Comparison of ENCODE assay signal across 8 cellular contexts in the genomic region with DNA sequence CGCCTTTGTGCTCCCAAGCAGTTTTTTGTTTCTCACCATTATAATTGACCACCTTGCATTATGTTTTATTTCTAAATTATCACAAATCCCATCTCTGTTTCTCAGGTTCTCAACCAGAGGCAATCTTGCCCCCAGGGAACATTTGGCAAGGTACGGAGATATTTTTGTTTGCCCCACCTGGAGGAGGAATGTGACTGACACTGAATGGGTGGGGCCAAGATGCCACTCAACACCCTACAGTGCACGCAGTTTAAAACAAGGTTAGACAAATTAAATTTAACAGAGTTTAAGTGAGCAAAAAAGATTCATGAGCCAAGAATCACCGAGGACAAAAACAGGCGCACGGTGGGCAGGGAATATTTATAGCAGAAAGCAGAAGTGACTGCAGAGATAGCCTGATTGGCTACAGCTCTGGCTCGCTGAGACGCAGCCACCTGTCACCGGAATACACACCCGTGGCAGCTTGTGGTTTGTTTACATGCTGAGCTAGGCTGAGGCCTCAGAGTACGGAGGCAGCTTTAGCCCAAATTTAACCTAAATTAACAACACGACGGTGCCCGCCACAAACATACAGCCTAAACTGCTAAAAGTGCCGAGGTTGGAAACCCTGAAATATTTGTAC.
A peak's percentile ranks its signal among the peaks of the same experiment; 100 is the strongest.
DNase-seq lines count a peak whose midpoint lies in the region; ATAC-seq and TF ChIP-seq lines count a peak whose summit lies in the region.

No MANE protein-coding gene starts in this region.

- H3K27me3 ChIP-seq in CD8-positive, alpha-beta T cell (ENCODE audit: insufficient read depth, low read length), result no peaks in the 10 kb centered on the region
- no peaks in the 10 kb centered on the region for H3K27me3 ChIP-seq in PC-3 (ENCODE audit: low read length)
- no peaks in the 10 kb centered on the region for H3K27me3 ChIP-seq in endodermal cell (ENCODE audit: control insufficient read depth, insufficient read depth, low read length, poor library complexity, severe bottlenecking)

- H3K36me3 Mint-ChIP-seq in CD8-positive, alpha-beta T cell, result no peaks in the 10 kb centered on the region
- H3K36me3 Mint-ChIP-seq in endodermal cell (ENCODE audit: low read depth), result no peaks in the 10 kb centered on the region

- peaks cover 59% of the 10 kb centered on the region for H3K4me1 Mint-ChIP-seq in CD8-positive, alpha-beta T cell (ENCODE audit: low read depth)
- H3K4me1 Mint-ChIP-seq in endodermal cell, result peaks cover 15% of the 10 kb centered on the region

- H3K9me3 ChIP-seq in CD8-positive, alpha-beta T cell (ENCODE audit: low read length), result no peaks in the 10 kb centered on the region
- H3K9me3 ChIP-seq in PC-3 (ENCODE audit: low read length) (no peaks in the 10 kb centered on the region), endodermal cell (ENCODE audit: control insufficient read depth, low read length) (no peaks in the 10 kb centered on the region)

- BruUV-seq in PC-3 (replicated peaks; lab: Mats Ljungman, UMichigan), result TSS peak; percentile 90

- 79 to 81% methylated on average over 14 to 15 of the region's 15 CpGs for WGBS in endodermal cell (ENCODE audit: insufficient coverage in 1 of 2, insufficient read length in 1 of 2), 2 experiments

- CTCF ChIA-PET in CD8-positive, alpha-beta T cell (lab: Charles Lee), result no interaction called here
- CTCF ChIA-PET in PC-3 (lab: Charles Lee), result no interaction called here

- intact Hi-C loops in CD8-positive, alpha-beta T cell (cut with DNase I, micrococcal nuclease), result loop anchor here (1.0 to 10.0 kb wide), 7 partner anchors 8 to 239 kb away; a partner anchor contains a TSS
- intact Hi-C loops in PC-3 (cut with micrococcal nuclease), result loop anchor here (5.0 kb wide), 1 partner anchor 46 kb away; no protein-coding TSS in a partner anchor

- H3K27me3 Mint-ChIP-seq in CD8-positive, alpha-beta T cell (ENCODE audit: low read depth), result no peaks in the 10 kb centered on the region
- no peaks in the 10 kb centered on the region for H3K27me3 Mint-ChIP-seq in endodermal cell (ENCODE audit: insufficient read depth)

- H3K9me2 ChIP-seq in PC-3 (replicated peaks; ENCODE audit: low read length), result no peaks in the 10 kb centered on the region

- peak; percentile 99 for ATAC-seq in CD8-positive, alpha-beta T cell
- ATAC-seq in GM19395 (IDR thresholded peaks at IDR 0.05; ENCODE audit: unreplicated experiment) (peak; percentile 97), HG03342 (IDR thresholded peaks at IDR 0.05; ENCODE audit: unreplicated experiment) (peak; percentile 99), PC-3 (peak; percentile 90)

- H3K9me3 Mint-ChIP-seq in CD8-positive, alpha-beta T cell, result no peaks in the 10 kb centered on the region
- no peaks in the 10 kb centered on the region for H3K9me3 Mint-ChIP-seq in endodermal cell

- H4K20me1 ChIP-seq in PC-3 (ENCODE audit: low read length), result no peaks in the 10 kb centered on the region

- H3K4me3 Mint-ChIP-seq in CD8-positive, alpha-beta T cell, result peak overlapping the region; percentile 78
- H3K4me3 Mint-ChIP-seq in endodermal cell, result no peak overlapping the region

- POLR2A ChIA-PET in CD8-positive, alpha-beta T cell (lab: Charles Lee), result interaction anchor here (0.8 to 1.6 kb wide), 5 partner anchors 8 to 23 kb away, joined by 3 to 10 read pairs (median 4); no protein-coding TSS in a partner anchor
- POLR2A ChIA-PET in PC-3 (lab: Charles Lee; ENCODE audit: unreplicated experiment), result no interaction called here

- H3K4me2 ChIP-seq in PC-3 (ENCODE audit: low read length), result peak overlapping the region; percentile 83

- peak overlapping the region; percentile 40 for H3K4me3 ChIP-seq in CD8-positive, alpha-beta T cell (ENCODE audit: low read depth, low read length)
- H3K4me3 ChIP-seq in PC-3 (ENCODE audit: low read length) (peak overlapping the region; percentile 63), endodermal cell (ENCODE audit: low read length) (no peak overlapping the region)

- H3K79me2 ChIP-seq in PC-3 (ENCODE audit: low read length), result no peaks in the 10 kb centered on the region

- H3K4me1 ChIP-seq in CD8-positive, alpha-beta T cell (ENCODE audit: insufficient read depth, low read length), result peaks cover 14% of the 10 kb centered on the region
- peaks cover 12% of the 10 kb centered on the region for H3K4me1 ChIP-seq in PC-3 (ENCODE audit: insufficient read depth, low read length)
- no peaks in the 10 kb centered on the region for H3K4me1 ChIP-seq in endodermal cell (ENCODE audit: control insufficient read depth, insufficient read depth, low read length)

- TF ChIP-seq CTCF in CD8-positive, alpha-beta T cell (IDR thresholded peaks at IDR 0.05), result no peak
- TF ChIP-seq CTCF in PC-3 (conservative IDR thresholded peaks at IDR 0.05; ENCODE audit: low read depth, low read length) (no peak), endodermal cell (conservative IDR thresholded peaks at IDR 0.05) (no peak)

- H3K36me3 ChIP-seq in CD8-positive, alpha-beta T cell (ENCODE audit: insufficient read depth, low read length), result no peaks in the 10 kb centered on the region
- H3K36me3 ChIP-seq in PC-3 (ENCODE audit: low read depth, low read length) (no peaks in the 10 kb centered on the region), endodermal cell (ENCODE audit: control insufficient read depth, insufficient read depth, low read length) (no peaks in the 10 kb centered on the region)

- H3K9ac ChIP-seq in PC-3 (ENCODE audit: low read length), result no peak overlapping the region; the same call in 1 of the 2 replicates
- no peak overlapping the region for H3K9ac ChIP-seq in endodermal cell (ENCODE audit: extremely low read depth, low read length, poor library complexity, severe bottlenecking)

- peak overlapping the region; percentile 96 for H3K27ac Mint-ChIP-seq in CD8-positive, alpha-beta T cell
- no peak overlapping the region for H3K27ac Mint-ChIP-seq in endodermal cell

- peak overlapping the region; percentile 77 for H2AFZ ChIP-seq in PC-3 (ENCODE audit: low read length)

- peak; percentile 53 to 91 (median 72) for DNase-seq in CD8-positive, alpha-beta T cell
- DNase-seq in PC-3 (peak; percentile 72), endodermal cell (no peak), D341Med (ENCODE audit: low spot score) (no peak)
- DNase-seq in activated effector memory CD4-positive, alpha-beta T cell treated with anti-CD3 and anti-CD28 coated beads, Interleukin-2, amount 50 U/mL, for 16 hours, result peak; percentile 82
- DNase-seq in stimulated activated CD4-positive, alpha-beta T cell treated with anti-CD3 and anti-CD28 coated beads, Interleukin-15, amount 100 ng/mL, for 24 hours, result peak; percentile 40

- H3F3A ChIP-seq in PC-3 (ENCODE audit: low read length, unreplicated experiment), result no peaks in the 10 kb centered on the region

- H3K27ac ChIP-seq in CD8-positive, alpha-beta T cell (ENCODE audit: low read depth, low read length), result peak overlapping the region; percentile 57
- H3K27ac ChIP-seq in PC-3 (ENCODE audit: low read length) (peak overlapping the region; percentile 33; the same call in 1 of the 2 replicates), endodermal cell (ENCODE audit: low read depth, low read length) (no peak overlapping the region)

Comparison
In these comparisons a context has a peak if more than half of its experiments do, and no peak if none do; other contexts are left out.
1. DNase-seq: peak in CD8-positive, alpha-beta T cell (7 of 7), PC-3 (single experiment), activated effector memory CD4-positive, alpha-beta T cell treated with anti-CD3 and anti-CD28 coated beads, Interleukin-2, amount 50 U/mL, for 16 hours (single experiment) and stimulated activated CD4-positive, alpha-beta T cell treated with anti-CD3 and anti-CD28 coated beads, Interleukin-15, amount 100 ng/mL, for 24 hours (single experiment); none in endodermal cell (single experiment) and D341Med (single experiment).
2. Peak in every context shown above with its lines, with median percentiles within 50 percentile points of each other: ATAC-seq.